ENCODE assay signal across 1 cellular context in genomic region chr5:176361437-176362097, GRCh38.
A peak's percentile ranks its signal among the peaks of the same experiment; 100 is the strongest.
TF ChIP-seq lines count a peak whose summit lies in the region.

KIAA1191 (minus strand) TSS chr5:176361764; CDS start chr5:176359508, 2,256 bp downstream.

TF ChIP-seq in K562, 482 proteins besides CTCF, POLR2A, EP300 and RAD21 (continued from another document and continues in another):
- TF ChIP-seq, protein P1, sequence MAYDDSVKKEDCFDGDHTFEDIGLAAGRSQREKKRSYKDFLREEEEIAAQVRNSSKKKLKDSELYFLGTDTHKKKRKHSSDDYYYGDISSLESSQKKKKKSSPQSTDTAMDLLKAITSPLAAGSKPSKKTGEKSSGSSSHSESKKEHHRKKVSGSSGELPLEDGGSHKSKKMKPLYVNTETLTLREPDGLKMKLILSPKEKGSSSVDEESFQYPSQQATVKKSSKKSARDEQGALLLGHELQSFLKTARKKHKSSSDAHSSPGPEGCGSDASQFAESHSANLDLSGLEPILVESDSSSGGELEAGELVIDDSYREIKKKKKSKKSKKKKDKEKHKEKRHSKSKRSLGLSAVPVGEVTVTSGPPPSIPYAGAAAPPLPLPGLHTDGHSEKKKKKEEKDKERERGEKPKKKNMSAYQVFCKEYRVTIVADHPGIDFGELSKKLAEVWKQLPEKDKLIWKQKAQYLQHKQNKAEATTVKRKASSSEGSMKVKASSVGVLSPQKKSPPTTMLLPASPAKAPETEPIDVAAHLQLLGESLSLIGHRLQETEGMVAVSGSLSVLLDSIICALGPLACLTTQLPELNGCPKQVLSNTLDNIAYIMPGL (CRISPR knock-in tag; IDR thresholded peaks at IDR 0.05): no peak
- TF ChIP-seq RBM17 (IDR thresholded peaks at IDR 0.05; ENCODE audit: borderline replicate concordance, low read depth, low read length) (no peak), ZNF830 (CRISPR knock-in tag; IDR thresholded peaks at IDR 0.05) (no peak), AFF4 (CRISPR knock-in tag; IDR thresholded peaks at IDR 0.05) (peak; percentile 65; the same call in 1 of the 2 replicates), SOX6 (IDR thresholded peaks at IDR 0.05) (no peak; the same call in none of the 2 replicates), CREB3L1 (IDR thresholded peaks at IDR 0.05; ENCODE audit: borderline replicate concordance, low read depth) (peak; percentile 93), BMI1 (IDR thresholded peaks at IDR 0.05; ENCODE audit: low read length) (no peak), ZNF583 (CRISPR knock-in tag; IDR thresholded peaks at IDR 0.05) (no peak), ZBTB8A (IDR thresholded peaks at IDR 0.05; ENCODE audit: partially characterized antibody) (no peak), FOXM1 (IDR thresholded peaks at IDR 0.05; ENCODE audit: low read depth) (no peak), FOXM1 (CRISPR knock-in tag; IDR thresholded peaks at IDR 0.05; ENCODE audit: low read depth) (no peak), BHLHE40 (IDR thresholded peaks at IDR 0.05; ENCODE audit: low read length) (no peak), MXI1 (IDR thresholded peaks at IDR 0.05; ENCODE audit: low read depth, low read length) (peak; percentile 54), STAT5A (IDR thresholded peaks at IDR 0.05; ENCODE audit: borderline replicate concordance, low read length) (no peak), PRMT5 (CRISPR knock-in tag; IDR thresholded peaks at IDR 0.05) (0 out of 2 replicates have a peak, but pooled peaks have one; percentile 64), IRF9 (tag; IDR thresholded peaks at IDR 0.05) (no peak), TCF3 (CRISPR knock-in tag; IDR thresholded peaks at IDR 0.05) (0 out of 2 replicates have a peak, but pooled peaks have one; percentile 19), HDAC8 (tag; IDR thresholded peaks at IDR 0.05) (no peak), ZC3H8 (IDR thresholded peaks at IDR 0.05) (no peak), SAP30 (IDR thresholded peaks at IDR 0.05; ENCODE audit: borderline replicate concordance, insufficient read depth, low read depth, low read length, poor library complexity, severe bottlenecking) (no peak), NFYB (IDR thresholded peaks at IDR 0.05; ENCODE audit: extremely low read depth, insufficient read length) (no peak), FOXK2 (conservative IDR thresholded peaks at IDR 0.05 in 1 of 2, IDR thresholded peaks at IDR 0.05 in 1 of 2; ENCODE audit: low read depth in 2 of 2) (peak; percentile 39 to 66; a peak in 3 of 4 replicates), DPF2 (IDR thresholded peaks at IDR 0.05) (no peak), SRF (CRISPR knock-in tag; IDR thresholded peaks at IDR 0.05) (peak; percentile 14 to 43; a peak in 1 of 4 replicates), ZFPM2 (CRISPR knock-in tag; IDR thresholded peaks at IDR 0.05) (no peak), NR3C1 (CRISPR knock-in tag; IDR thresholded peaks at IDR 0.05) (no peak), HNRNPK (IDR thresholded peaks at IDR 0.05; ENCODE audit: low read depth, low read length, poor library complexity, severe bottlenecking) (no peak), ZNF445 (CRISPR knock-in tag; IDR thresholded peaks at IDR 0.05; ENCODE audit: low read depth) (no peak), ZNF23 (CRISPR knock-in tag; IDR thresholded peaks at IDR 0.05) (no peak), ZNF449 (CRISPR knock-in tag; IDR thresholded peaks at IDR 0.05) (no peak), CHD4 (IDR thresholded peaks at IDR 0.05; ENCODE audit: insufficient read depth, insufficient replicate concordance, low read depth, low read length, poor library complexity, severe bottlenecking) (no peak), JUND (IDR thresholded peaks at IDR 0.05; ENCODE audit: borderline replicate concordance, low read depth, low read length) (no peak; the same call in 1 of the 2 replicates), JUND (tag; IDR thresholded peaks at IDR 0.05; ENCODE audit: borderline replicate concordance, low read depth, low read length) (no peak), CCAR2 (IDR thresholded peaks at IDR 0.05; ENCODE audit: low read depth, low read length) (no peak), BRD9 (IDR thresholded peaks at IDR 0.05; ENCODE audit: low read depth, partially characterized antibody) (no peak), TAF1 (IDR thresholded peaks at IDR 0.05; ENCODE audit: control insufficient read depth, extremely low read depth, insufficient read depth, low read length, severe bottlenecking) (peak; percentile 81), HNRNPH1 (optimal IDR thresholded peaks at IDR 0.05; ENCODE audit: low read depth, low read length) (no peak), PYGO2 (tag; IDR thresholded peaks at IDR 0.05) (no peak)
- TF ChIP-seq, protein P2, sequence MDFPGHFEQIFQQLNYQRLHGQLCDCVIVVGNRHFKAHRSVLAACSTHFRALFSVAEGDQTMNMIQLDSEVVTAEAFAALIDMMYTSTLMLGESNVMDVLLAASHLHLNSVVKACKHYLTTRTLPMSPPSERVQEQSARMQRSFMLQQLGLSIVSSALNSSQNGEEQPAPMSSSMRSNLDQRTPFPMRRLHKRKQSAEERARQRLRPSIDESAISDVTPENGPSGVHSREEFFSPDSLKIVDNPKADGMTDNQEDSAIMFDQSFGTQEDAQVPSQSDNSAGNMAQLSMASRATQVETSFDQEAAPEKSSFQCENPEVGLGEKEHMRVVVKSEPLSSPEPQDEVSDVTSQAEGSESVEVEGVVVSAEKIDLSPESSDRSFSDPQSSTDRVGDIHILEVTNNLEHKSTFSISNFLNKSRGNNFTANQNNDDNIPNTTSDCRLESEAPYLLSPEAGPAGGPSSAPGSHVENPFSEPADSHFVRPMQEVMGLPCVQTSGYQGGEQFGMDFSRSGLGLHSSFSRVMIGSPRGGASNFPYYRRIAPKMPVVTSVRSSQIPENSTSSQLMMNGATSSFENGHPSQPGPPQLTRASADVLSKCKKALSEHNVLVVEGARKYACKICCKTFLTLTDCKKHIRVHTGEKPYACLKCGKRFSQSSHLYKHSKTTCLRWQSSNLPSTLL (IDR thresholded peaks at IDR 0.05): no peak
- TF ChIP-seq, protein P3, sequence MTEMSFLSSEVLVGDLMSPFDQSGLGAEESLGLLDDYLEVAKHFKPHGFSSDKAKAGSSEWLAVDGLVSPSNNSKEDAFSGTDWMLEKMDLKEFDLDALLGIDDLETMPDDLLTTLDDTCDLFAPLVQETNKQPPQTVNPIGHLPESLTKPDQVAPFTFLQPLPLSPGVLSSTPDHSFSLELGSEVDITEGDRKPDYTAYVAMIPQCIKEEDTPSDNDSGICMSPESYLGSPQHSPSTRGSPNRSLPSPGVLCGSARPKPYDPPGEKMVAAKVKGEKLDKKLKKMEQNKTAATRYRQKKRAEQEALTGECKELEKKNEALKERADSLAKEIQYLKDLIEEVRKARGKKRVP (CRISPR knock-in tag; IDR thresholded peaks at IDR 0.05): peak; percentile 51; the same call in 1 of the 2 replicates
- TF ChIP-seq, protein P4, sequence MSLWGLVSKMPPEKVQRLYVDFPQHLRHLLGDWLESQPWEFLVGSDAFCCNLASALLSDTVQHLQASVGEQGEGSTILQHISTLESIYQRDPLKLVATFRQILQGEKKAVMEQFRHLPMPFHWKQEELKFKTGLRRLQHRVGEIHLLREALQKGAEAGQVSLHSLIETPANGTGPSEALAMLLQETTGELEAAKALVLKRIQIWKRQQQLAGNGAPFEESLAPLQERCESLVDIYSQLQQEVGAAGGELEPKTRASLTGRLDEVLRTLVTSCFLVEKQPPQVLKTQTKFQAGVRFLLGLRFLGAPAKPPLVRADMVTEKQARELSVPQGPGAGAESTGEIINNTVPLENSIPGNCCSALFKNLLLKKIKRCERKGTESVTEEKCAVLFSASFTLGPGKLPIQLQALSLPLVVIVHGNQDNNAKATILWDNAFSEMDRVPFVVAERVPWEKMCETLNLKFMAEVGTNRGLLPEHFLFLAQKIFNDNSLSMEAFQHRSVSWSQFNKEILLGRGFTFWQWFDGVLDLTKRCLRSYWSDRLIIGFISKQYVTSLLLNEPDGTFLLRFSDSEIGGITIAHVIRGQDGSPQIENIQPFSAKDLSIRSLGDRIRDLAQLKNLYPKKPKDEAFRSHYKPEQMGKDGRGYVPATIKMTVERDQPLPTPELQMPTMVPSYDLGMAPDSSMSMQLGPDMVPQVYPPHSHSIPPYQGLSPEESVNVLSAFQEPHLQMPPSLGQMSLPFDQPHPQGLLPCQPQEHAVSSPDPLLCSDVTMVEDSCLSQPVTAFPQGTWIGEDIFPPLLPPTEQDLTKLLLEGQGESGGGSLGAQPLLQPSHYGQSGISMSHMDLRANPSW (CRISPR knock-in tag; IDR thresholded peaks at IDR 0.05): no peak; the same call in 1 of the 2 replicates
- TF ChIP-seq, protein P5, sequence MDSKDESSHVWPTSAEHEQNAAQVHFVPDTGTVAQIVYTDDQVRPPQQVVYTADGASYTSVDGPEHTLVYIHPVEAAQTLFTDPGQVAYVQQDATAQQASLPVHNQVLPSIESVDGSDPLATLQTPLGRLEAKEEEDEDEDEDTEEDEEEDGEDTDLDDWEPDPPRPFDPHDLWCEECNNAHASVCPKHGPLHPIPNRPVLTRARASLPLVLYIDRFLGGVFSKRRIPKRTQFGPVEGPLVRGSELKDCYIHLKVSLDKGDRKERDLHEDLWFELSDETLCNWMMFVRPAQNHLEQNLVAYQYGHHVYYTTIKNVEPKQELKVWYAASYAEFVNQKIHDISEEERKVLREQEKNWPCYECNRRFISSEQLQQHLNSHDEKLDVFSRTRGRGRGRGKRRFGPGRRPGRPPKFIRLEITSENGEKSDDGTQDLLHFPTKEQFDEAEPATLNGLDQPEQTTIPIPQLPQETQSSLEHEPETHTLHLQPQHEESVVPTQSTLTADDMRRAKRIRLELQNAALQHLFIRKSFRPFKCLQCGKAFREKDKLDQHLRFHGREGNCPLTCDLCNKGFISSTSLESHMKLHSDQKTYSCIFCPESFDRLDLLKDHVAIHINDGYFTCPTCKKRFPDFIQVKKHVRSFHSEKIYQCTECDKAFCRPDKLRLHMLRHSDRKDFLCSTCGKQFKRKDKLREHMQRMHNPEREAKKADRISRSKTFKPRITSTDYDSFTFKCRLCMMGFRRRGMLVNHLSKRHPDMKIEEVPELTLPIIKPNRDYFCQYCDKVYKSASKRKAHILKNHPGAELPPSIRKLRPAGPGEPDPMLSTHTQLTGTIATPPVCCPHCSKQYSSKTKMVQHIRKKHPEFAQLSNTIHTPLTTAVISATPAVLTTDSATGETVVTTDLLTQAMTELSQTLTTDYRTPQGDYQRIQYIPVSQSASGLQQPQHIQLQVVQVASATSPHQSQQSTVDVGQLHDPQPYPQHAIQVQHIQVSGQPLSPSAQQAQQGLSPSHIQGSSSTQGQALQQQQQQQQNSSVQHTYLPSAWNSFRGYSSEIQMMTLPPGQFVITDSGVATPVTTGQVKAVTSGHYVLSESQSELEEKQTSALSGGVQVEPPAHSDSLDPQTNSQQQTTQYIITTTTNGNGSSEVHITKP (IDR thresholded peaks at IDR 0.05; ENCODE audit: partially characterized antibody): peak; percentile 86
